Comparison of ENCODE assay signal across 1 cellular context in genomic region chr19:42111384-42111783, GRCh38.
A peak's percentile ranks its signal among the peaks of the same experiment; 100 is the strongest.
TF ChIP-seq lines count a peak whose summit lies in the region.

No MANE protein-coding gene starts in this region.

TF ChIP-seq in HepG2, 621 proteins besides CTCF, POLR2A, EP300 and RAD21:
- TF ChIP-seq ZBTB26 (CRISPR knock-in tag; IDR thresholded peaks at IDR 0.05; ENCODE audit: borderline replicate concordance) (no peak), MNT (IDR thresholded peaks at IDR 0.05) (0 out of 2 replicates have a peak, but pooled peaks have one; percentile 8)
